In the genomic region with DNA sequence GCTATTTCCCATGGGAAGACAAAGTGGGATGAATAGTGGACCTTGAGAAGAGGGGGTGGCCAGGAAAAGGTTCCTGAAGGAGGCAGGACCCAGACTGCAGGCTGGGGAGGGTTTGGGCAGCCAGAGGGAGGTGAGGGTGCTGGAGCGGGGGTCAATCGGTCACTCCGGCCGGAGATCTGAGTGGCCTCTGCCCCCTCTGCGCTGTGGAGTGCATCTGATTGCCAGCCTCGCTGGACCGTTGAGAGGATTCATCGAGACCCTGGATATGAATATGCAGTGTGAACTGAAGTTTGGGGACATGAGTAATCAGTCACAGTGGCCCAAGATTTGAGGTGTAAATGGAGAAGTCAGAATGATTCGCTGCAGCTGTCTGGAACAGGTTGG, we compare ENCODE assay signal across 6 cellular contexts.
DNase-seq lines count a peak whose midpoint lies in the region; ATAC-seq lines count a peak whose summit lies in the region.

No MANE protein-coding gene starts in this region.

- H3K4me1 ChIP-seq in ES-I3 (ENCODE audit: insufficient read depth, low read length) (peaks cover 8% of the 10 kb centered on the region; the same call in 1 of the 2 replicates), adipocyte (ENCODE audit: control insufficient read depth, insufficient read depth, low read length) (peaks cover 47% of the 10 kb centered on the region), mucosa of rectum (ENCODE audit: control insufficient read depth in 2 of 2, insufficient read depth in 2 of 2, low read length in 2 of 2) (peaks cover 21 to 30% of the 10 kb centered on the region in 2 donors)

- H3K9me3 ChIP-seq in ES-I3 (ENCODE audit: control insufficient read depth, insufficient read depth, low read length) (no peaks in the 10 kb centered on the region), adipocyte (ENCODE audit: control insufficient read depth, low read length) (no peaks in the 10 kb centered on the region), mucosa of rectum (ENCODE audit: control insufficient read depth in 2 of 2, low read length in 2 of 2) (no peaks in the 10 kb centered on the region)

- H3K27me3 ChIP-seq in adipocyte (replicated peaks; ENCODE audit: control insufficient read depth, insufficient read depth, low read length), result no peaks in the 10 kb centered on the region
- no peaks in the 10 kb centered on the region for H3K27me3 ChIP-seq in mucosa of rectum (ENCODE audit: control insufficient read depth in 2 of 2, insufficient read depth in 2 of 2, low read length in 2 of 2)

- H3K27ac ChIP-seq in mucosa of rectum (ENCODE audit: low read depth in 2 of 2, low read length in 2 of 2), result peak overlapping the region; percentile 84 to 93

- H3K9ac ChIP-seq in ES-I3 (ENCODE audit: low read depth, low read length) (peak overlapping the region; percentile 96), adipocyte (ENCODE audit: low read length) (peak overlapping the region; percentile 100), mucosa of rectum (ENCODE audit: low read depth in 1 of 2, low read length in 2 of 2) (peak overlapping the region; percentile 96 to 99)

- no peaks in the 10 kb centered on the region for H3K36me3 ChIP-seq in ES-I3 (ENCODE audit: insufficient read depth, low read length)
- H3K36me3 ChIP-seq in adipocyte (ENCODE audit: control insufficient read depth, insufficient read depth, low read length, severe bottlenecking), result peaks cover 3% of the 10 kb centered on the region
- no peaks in the 10 kb centered on the region for H3K36me3 ChIP-seq in mucosa of rectum (ENCODE audit: control insufficient read depth in 2 of 2, insufficient read depth in 2 of 2, low read length in 2 of 2)

- ATAC-seq in GM19395 (IDR thresholded peaks at IDR 0.05; ENCODE audit: unreplicated experiment), result no peak

- H3K4me3 ChIP-seq in adipocyte (ENCODE audit: low read length) (peak overlapping the region; percentile 99), mucosa of rectum (ENCODE audit: low read length in 2 of 2) (peak overlapping the region; percentile 94 to 99)

- DNase-seq in adipocyte (ENCODE audit: low read depth) (no peak), SIG-M5 (lab: John Stamatoyannopoulos, UW) (no peak), CD1c-positive myeloid dendritic cell (ENCODE audit: extremely low spot score) (no peak)
